1 cellular context compared by ENCODE assay signal in the genomic region with DNA sequence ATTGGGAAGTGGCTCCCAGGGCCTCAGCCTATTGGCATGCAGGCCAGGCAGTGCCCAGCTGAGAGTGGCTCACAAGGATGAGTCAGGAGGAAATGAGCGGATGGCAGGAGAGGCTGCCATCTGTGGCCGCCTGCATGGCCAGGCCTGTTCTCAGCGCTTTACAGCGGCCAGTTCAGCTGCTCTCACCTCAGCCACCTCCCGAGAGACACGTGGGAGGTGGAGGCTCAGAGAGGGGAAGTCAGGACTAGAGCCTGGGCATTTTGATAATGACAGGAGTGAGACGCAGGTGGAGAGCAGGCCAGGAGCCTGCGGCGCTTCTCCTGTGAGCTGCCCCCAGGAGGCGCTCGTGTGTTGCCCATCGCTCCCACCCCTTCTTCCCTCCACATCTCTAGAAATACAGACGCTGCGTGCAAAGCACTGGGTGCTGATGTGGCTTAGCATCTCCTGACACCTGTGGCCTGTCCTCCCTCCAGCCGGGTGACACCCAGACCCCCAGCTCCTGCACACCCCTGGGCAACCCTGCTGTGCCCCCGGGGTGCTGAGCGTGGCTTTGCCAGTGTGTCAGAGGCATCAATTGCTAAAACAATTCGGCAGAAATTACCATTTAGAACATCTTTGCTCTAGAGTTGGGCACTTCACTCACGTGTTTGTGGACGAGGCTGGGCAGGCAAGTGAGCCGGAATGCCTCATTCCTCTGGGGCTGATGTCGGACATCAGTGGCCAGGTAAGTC.
TF ChIP-seq lines count a peak whose summit lies in the region.

No MANE protein-coding gene starts in this region.

TF ChIP-seq in K562, 482 proteins besides CTCF, POLR2A, EP300 and RAD21 (continued from another document):
- TF ChIP-seq, protein P1, sequence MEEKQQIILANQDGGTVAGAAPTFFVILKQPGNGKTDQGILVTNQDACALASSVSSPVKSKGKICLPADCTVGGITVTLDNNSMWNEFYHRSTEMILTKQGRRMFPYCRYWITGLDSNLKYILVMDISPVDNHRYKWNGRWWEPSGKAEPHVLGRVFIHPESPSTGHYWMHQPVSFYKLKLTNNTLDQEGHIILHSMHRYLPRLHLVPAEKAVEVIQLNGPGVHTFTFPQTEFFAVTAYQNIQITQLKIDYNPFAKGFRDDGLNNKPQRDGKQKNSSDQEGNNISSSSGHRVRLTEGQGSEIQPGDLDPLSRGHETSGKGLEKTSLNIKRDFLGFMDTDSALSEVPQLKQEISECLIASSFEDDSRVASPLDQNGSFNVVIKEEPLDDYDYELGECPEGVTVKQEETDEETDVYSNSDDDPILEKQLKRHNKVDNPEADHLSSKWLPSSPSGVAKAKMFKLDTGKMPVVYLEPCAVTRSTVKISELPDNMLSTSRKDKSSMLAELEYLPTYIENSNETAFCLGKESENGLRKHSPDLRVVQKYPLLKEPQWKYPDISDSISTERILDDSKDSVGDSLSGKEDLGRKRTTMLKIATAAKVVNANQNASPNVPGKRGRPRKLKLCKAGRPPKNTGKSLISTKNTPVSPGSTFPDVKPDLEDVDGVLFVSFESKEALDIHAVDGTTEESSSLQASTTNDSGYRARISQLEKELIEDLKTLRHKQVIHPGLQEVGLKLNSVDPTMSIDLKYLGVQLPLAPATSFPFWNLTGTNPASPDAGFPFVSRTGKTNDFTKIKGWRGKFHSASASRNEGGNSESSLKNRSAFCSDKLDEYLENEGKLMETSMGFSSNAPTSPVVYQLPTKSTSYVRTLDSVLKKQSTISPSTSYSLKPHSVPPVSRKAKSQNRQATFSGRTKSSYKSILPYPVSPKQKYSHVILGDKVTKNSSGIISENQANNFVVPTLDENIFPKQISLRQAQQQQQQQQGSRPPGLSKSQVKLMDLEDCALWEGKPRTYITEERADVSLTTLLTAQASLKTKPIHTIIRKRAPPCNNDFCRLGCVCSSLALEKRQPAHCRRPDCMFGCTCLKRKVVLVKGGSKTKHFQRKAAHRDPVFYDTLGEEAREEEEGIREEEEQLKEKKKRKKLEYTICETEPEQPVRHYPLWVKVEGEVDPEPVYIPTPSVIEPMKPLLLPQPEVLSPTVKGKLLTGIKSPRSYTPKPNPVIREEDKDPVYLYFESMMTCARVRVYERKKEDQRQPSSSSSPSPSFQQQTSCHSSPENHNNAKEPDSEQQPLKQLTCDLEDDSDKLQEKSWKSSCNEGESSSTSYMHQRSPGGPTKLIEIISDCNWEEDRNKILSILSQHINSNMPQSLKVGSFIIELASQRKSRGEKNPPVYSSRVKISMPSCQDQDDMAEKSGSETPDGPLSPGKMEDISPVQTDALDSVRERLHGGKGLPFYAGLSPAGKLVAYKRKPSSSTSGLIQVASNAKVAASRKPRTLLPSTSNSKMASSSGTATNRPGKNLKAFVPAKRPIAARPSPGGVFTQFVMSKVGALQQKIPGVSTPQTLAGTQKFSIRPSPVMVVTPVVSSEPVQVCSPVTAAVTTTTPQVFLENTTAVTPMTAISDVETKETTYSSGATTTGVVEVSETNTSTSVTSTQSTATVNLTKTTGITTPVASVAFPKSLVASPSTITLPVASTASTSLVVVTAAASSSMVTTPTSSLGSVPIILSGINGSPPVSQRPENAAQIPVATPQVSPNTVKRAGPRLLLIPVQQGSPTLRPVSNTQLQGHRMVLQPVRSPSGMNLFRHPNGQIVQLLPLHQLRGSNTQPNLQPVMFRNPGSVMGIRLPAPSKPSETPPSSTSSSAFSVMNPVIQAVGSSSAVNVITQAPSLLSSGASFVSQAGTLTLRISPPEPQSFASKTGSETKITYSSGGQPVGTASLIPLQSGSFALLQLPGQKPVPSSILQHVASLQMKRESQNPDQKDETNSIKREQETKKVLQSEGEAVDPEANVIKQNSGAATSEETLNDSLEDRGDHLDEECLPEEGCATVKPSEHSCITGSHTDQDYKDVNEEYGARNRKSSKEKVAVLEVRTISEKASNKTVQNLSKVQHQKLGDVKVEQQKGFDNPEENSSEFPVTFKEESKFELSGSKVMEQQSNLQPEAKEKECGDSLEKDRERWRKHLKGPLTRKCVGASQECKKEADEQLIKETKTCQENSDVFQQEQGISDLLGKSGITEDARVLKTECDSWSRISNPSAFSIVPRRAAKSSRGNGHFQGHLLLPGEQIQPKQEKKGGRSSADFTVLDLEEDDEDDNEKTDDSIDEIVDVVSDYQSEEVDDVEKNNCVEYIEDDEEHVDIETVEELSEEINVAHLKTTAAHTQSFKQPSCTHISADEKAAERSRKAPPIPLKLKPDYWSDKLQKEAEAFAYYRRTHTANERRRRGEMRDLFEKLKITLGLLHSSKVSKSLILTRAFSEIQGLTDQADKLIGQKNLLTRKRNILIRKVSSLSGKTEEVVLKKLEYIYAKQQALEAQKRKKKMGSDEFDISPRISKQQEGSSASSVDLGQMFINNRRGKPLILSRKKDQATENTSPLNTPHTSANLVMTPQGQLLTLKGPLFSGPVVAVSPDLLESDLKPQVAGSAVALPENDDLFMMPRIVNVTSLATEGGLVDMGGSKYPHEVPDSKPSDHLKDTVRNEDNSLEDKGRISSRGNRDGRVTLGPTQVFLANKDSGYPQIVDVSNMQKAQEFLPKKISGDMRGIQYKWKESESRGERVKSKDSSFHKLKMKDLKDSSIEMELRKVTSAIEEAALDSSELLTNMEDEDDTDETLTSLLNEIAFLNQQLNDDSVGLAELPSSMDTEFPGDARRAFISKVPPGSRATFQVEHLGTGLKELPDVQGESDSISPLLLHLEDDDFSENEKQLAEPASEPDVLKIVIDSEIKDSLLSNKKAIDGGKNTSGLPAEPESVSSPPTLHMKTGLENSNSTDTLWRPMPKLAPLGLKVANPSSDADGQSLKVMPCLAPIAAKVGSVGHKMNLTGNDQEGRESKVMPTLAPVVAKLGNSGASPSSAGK (IDR thresholded peaks at IDR 0.05): 0 out of 2 replicates have a peak, but pooled peaks have one; percentile 20
- TF ChIP-seq, protein P2, sequence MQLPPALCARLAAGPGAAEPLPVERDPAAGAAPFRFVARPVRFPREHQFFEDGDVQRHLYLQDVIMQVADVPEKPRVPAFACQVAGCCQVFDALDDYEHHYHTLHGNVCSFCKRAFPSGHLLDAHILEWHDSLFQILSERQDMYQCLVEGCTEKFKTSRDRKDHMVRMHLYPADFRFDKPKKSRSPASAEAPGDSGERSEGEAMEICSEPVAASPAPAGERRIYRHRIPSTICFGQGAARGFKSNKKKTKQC (CRISPR knock-in tag; IDR thresholded peaks at IDR 0.05): no peak
- TF ChIP-seq HDAC1 (IDR thresholded peaks at IDR 0.05) (peak in 1 of 2 experiments; percentile 27; a peak in 1 of 4 replicates), HDAC6 (IDR thresholded peaks at IDR 0.05; ENCODE audit: low read depth, low read length) (no peak), TCF7 (IDR thresholded peaks at IDR 0.05; ENCODE audit: borderline replicate concordance) (no peak), NRF1 (conservative IDR thresholded peaks at IDR 0.05 in 1 of 2, IDR thresholded peaks at IDR 0.05 in 1 of 2) (peak; percentile 24 to 48; a peak in 1 of 4 replicates), MYC (IDR thresholded peaks at IDR 0.05; ENCODE audit: low read depth, low read length) (peak; percentile 68), MYC (CRISPR knock-in tag; IDR thresholded peaks at IDR 0.05; ENCODE audit: borderline replicate concordance, low read depth) (no peak), SPI1 (IDR thresholded peaks at IDR 0.05; ENCODE audit: borderline replicate concordance, low read depth, low read length) (peak; percentile 73; the same call in 1 of the 2 replicates), RB1 (IDR thresholded peaks at IDR 0.05; ENCODE audit: low read depth) (peak; percentile 51; the same call in 1 of the 2 replicates), RCOR1 (IDR thresholded peaks at IDR 0.05; ENCODE audit: borderline replicate concordance in 1 of 2, low read depth in 2 of 2, low read length in 2 of 2) (peak in 1 of 2 experiments; percentile 60; a peak in 2 of 4 replicates), RBM25 (IDR thresholded peaks at IDR 0.05; ENCODE audit: low read depth, low read length, severe bottlenecking) (no peak), SMARCE1 (IDR thresholded peaks at IDR 0.05) (no peak)
- TF ChIP-seq, protein P3, sequence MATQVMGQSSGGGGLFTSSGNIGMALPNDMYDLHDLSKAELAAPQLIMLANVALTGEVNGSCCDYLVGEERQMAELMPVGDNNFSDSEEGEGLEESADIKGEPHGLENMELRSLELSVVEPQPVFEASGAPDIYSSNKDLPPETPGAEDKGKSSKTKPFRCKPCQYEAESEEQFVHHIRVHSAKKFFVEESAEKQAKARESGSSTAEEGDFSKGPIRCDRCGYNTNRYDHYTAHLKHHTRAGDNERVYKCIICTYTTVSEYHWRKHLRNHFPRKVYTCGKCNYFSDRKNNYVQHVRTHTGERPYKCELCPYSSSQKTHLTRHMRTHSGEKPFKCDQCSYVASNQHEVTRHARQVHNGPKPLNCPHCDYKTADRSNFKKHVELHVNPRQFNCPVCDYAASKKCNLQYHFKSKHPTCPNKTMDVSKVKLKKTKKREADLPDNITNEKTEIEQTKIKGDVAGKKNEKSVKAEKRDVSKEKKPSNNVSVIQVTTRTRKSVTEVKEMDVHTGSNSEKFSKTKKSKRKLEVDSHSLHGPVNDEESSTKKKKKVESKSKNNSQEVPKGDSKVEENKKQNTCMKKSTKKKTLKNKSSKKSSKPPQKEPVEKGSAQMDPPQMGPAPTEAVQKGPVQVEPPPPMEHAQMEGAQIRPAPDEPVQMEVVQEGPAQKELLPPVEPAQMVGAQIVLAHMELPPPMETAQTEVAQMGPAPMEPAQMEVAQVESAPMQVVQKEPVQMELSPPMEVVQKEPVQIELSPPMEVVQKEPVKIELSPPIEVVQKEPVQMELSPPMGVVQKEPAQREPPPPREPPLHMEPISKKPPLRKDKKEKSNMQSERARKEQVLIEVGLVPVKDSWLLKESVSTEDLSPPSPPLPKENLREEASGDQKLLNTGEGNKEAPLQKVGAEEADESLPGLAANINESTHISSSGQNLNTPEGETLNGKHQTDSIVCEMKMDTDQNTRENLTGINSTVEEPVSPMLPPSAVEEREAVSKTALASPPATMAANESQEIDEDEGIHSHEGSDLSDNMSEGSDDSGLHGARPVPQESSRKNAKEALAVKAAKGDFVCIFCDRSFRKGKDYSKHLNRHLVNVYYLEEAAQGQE (CRISPR knock-in tag; IDR thresholded peaks at IDR 0.05; ENCODE audit: low read depth): no peak
- TF ChIP-seq, protein P4, sequence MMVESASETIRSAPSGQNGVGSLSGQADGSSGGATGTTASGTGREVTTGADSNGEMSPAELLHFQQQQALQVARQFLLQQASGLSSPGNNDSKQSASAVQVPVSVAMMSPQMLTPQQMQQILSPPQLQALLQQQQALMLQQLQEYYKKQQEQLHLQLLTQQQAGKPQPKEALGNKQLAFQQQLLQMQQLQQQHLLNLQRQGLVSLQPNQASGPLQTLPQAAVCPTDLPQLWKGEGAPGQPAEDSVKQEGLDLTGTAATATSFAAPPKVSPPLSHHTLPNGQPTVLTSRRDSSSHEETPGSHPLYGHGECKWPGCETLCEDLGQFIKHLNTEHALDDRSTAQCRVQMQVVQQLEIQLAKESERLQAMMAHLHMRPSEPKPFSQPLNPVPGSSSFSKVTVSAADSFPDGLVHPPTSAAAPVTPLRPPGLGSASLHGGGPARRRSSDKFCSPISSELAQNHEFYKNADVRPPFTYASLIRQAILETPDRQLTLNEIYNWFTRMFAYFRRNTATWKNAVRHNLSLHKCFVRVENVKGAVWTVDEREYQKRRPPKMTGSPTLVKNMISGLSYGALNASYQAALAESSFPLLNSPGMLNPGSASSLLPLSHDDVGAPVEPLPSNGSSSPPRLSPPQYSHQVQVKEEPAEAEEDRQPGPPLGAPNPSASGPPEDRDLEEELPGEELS (CRISPR knock-in tag; IDR thresholded peaks at IDR 0.05; ENCODE audit: borderline replicate concordance): no peak
- TF ChIP-seq, protein P5, sequence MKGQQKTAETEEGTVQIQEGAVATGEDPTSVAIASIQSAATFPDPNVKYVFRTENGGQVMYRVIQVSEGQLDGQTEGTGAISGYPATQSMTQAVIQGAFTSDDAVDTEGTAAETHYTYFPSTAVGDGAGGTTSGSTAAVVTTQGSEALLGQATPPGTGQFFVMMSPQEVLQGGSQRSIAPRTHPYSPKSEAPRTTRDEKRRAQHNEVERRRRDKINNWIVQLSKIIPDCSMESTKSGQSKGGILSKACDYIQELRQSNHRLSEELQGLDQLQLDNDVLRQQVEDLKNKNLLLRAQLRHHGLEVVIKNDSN (CRISPR knock-in tag; IDR thresholded peaks at IDR 0.05): peak; percentile 33; the same call in 1 of the 2 replicates
TF ChIP-seq in K562: peak in this region for 25.
